In the genomic region with DNA sequence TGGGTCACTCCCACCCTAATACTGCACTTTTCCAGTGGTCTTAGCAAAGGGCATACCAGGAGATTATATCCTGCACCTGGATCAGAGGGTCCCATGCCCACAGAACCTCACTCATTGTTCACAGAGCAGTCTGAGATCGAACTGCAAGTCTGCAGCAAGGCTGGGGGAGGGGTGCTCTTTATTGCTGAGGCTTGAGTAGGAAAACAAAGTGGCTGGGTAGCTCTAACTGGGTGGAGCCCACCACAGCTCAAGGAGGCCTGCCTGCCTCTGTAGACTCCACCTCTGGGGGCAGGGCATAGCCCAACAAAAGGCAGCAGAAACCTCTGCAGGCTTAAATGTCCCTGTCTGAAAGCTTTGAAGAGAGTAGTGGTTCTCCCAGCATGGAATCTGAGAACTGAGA, we compare ENCODE assay signal across 7 cellular contexts.
DNase-seq lines count a peak whose midpoint lies in the region; ATAC-seq and TF ChIP-seq lines count a peak whose summit lies in the region.
"Not testable (repeated sequence)": the region's sequence is repeated elsewhere in the genome, so short reads cannot be mapped to it uniquely, and the experiment has no call there.

No MANE protein-coding gene starts in this region.

- H3K27ac Mint-ChIP-seq in CD4-positive, alpha-beta T cell; CD8-positive, alpha-beta T cell; activated CD8-positive, alpha-beta T cell treated with anti-CD3 and anti-CD28 coated beads for 36 hours; activated naive CD8-positive, alpha-beta T cell: not testable (repeated sequence)
- H3K27ac Mint-ChIP-seq in activated CD4-positive, alpha-beta T cell treated with anti-CD3 and anti-CD28 coated beads, Interleukin-2, amount 10 ng/mL, durations not matched to agents 7 days and 5 days, result peak overlapping the region; percentile 26
- H3K27ac Mint-ChIP-seq in naive thymus-derived CD8-positive, alpha-beta T cell, result peak overlapping the region in 8 of 10 donors; percentile 3 to 91 (median 58)

- intact Hi-C loops in CD4-positive, alpha-beta T cell (cut with DNase I, micrococcal nuclease); CD8-positive, alpha-beta T cell (cut with DNase I, micrococcal nuclease); activated CD8-positive, alpha-beta T cell treated with anti-CD3 and anti-CD28 coated beads for 36 hours (cut with micrococcal nuclease): not testable (repeated sequence)

- H3K4me3 Mint-ChIP-seq in CD4-positive, alpha-beta T cell, result peak overlapping the region; percentile 8
- H3K4me3 Mint-ChIP-seq in CD8-positive, alpha-beta T cell, result peak overlapping the region; percentile 52
- H3K4me3 Mint-ChIP-seq in activated CD4-positive, alpha-beta T cell treated with anti-CD3 and anti-CD28 coated beads, Interleukin-2, amount 10 ng/mL, durations not matched to agents 7 days and 5 days; activated CD8-positive, alpha-beta T cell treated with anti-CD3 and anti-CD28 coated beads for 36 hours: not testable (repeated sequence)
- peak overlapping the region; percentile 59 for H3K4me3 Mint-ChIP-seq in activated naive CD8-positive, alpha-beta T cell
- H3K4me3 Mint-ChIP-seq in naive thymus-derived CD8-positive, alpha-beta T cell, result peak overlapping the region in 9 of 10 donors; percentile 23 to 77 (median 67)

- ATAC-seq in CD4-positive, alpha-beta T cell (ENCODE audit: poor library complexity), result peak; percentile 52
- ATAC-seq in CD8-positive, alpha-beta T cell; activated CD8-positive, alpha-beta T cell treated with anti-CD3 and anti-CD28 coated beads for 36 hours: not testable (repeated sequence)
- ATAC-seq in naive thymus-derived CD8-positive, alpha-beta T cell, result peak; percentile 47 to 53

- peak in 6 of 10 experiments; percentile 2 to 15 (median 8) for DNase-seq in CD4-positive, alpha-beta T cell
- DNase-seq in CD8-positive, alpha-beta T cell, result peak in 3 of 7 experiments; percentile 8 to 59 (median 30)
- peak; percentile 11 for DNase-seq in activated CD4-positive, alpha-beta T cell treated with anti-CD3 and anti-CD28 coated beads, Interleukin-2, amount 10 ng/mL, durations not matched to agents 7 days and 5 days
- DNase-seq in activated CD8-positive, alpha-beta T cell treated with anti-CD3 and anti-CD28 coated beads for 36 hours, result peak; percentile 12
- DNase-seq in activated gamma-delta T cell treated with Interleukin-2 at 50 U/mL for 16 hours, result peak; percentile 9
- DNase-seq in naive thymus-derived CD8-positive, alpha-beta T cell, result peak in 7 of 10 donors; percentile 4 to 66 (median 36)

- not testable (repeated sequence) for H3K9me3 ChIP-seq in CD4-positive, alpha-beta T cell (ENCODE audit: control insufficient read depth, low read length); CD8-positive, alpha-beta T cell (ENCODE audit: low read length)

- not testable (repeated sequence) for H3K27me3 ChIP-seq in CD4-positive, alpha-beta T cell (ENCODE audit: control insufficient read depth, insufficient read depth, low read length); CD8-positive, alpha-beta T cell (ENCODE audit: insufficient read depth, low read length)

- POLR2A ChIA-PET in CD4-positive, alpha-beta T cell (lab: Charles Lee), result interaction anchor here (0.6 kb wide), 1 partner anchor 201 kb away, joined by 6 read pairs; no protein-coding TSS in a partner anchor
- POLR2A ChIA-PET in CD8-positive, alpha-beta T cell (lab: Charles Lee), result interaction anchor here (0.8 to 1.2 kb wide), 2 partner anchors 15 to 208 kb away, joined by 3 to 4 read pairs; a partner anchor contains a TSS
- POLR2A ChIA-PET in activated CD4-positive, alpha-beta T cell treated with anti-CD3 and anti-CD28 coated beads, Interleukin-2, amount 10 ng/mL, durations not matched to agents 7 days and 5 days (lab: Charles Lee); activated CD8-positive, alpha-beta T cell treated with anti-CD3 and anti-CD28 coated beads for 36 hours (lab: Charles Lee): not testable (repeated sequence)
- POLR2A ChIA-PET in naive thymus-derived CD8-positive, alpha-beta T cell (lab: Charles Lee), result interaction anchor here (0.9 kb wide), 1 partner anchor 208 kb away, joined by 3 read pairs; no protein-coding TSS in a partner anchor

- TF ChIP-seq CTCF in CD4-positive, alpha-beta T cell (IDR thresholded peaks at IDR 0.05); CD8-positive, alpha-beta T cell (IDR thresholded peaks at IDR 0.05); activated CD8-positive, alpha-beta T cell treated with anti-CD3 and anti-CD28 coated beads for 36 hours (IDR thresholded peaks at IDR 0.05): not testable (repeated sequence)

- not testable (repeated sequence) for H3K36me3 ChIP-seq in CD8-positive, alpha-beta T cell (ENCODE audit: insufficient read depth, low read length)

- H3K4me1 ChIP-seq in CD8-positive, alpha-beta T cell (ENCODE audit: insufficient read depth, low read length), result peaks cover 16% of the 10 kb centered on the region

- H3K9me3 Mint-ChIP-seq in CD4-positive, alpha-beta T cell; CD8-positive, alpha-beta T cell; activated CD8-positive, alpha-beta T cell treated with anti-CD3 and anti-CD28 coated beads for 36 hours; activated naive CD8-positive, alpha-beta T cell (ENCODE audit: low read depth): not testable (repeated sequence)
- H3K9me3 Mint-ChIP-seq in activated CD4-positive, alpha-beta T cell treated with anti-CD3 and anti-CD28 coated beads, Interleukin-2, amount 10 ng/mL, durations not matched to agents 7 days and 5 days, result peaks cover 12% of the 10 kb centered on the region
- H3K9me3 Mint-ChIP-seq in naive thymus-derived CD8-positive, alpha-beta T cell, result peaks cover 0 to 21% (median 12%) of the 10 kb centered on the region in 9 donors

- CTCF ChIA-PET in CD4-positive, alpha-beta T cell (lab: Charles Lee); activated CD4-positive, alpha-beta T cell treated with anti-CD3 and anti-CD28 coated beads, Interleukin-2, amount 10 ng/mL, durations not matched to agents 7 days and 5 days (lab: Charles Lee): not testable (repeated sequence)
- CTCF ChIA-PET in CD8-positive, alpha-beta T cell (lab: Charles Lee), result interaction anchor here (0.9 kb wide), 1 partner anchor 28 kb away, joined by 3 read pairs; no protein-coding TSS in a partner anchor
- CTCF ChIA-PET in activated CD8-positive, alpha-beta T cell treated with anti-CD3 and anti-CD28 coated beads for 36 hours (lab: Charles Lee), result interaction anchor here (1.4 kb wide), 1 partner anchor 27 kb away, joined by 3 read pairs; no protein-coding TSS in a partner anchor

- peaks cover 32% of the 10 kb centered on the region for H3K27me3 Mint-ChIP-seq in CD4-positive, alpha-beta T cell
- H3K27me3 Mint-ChIP-seq in CD8-positive, alpha-beta T cell (ENCODE audit: low read depth); activated CD8-positive, alpha-beta T cell treated with anti-CD3 and anti-CD28 coated beads for 36 hours; activated naive CD8-positive, alpha-beta T cell; naive thymus-derived CD8-positive, alpha-beta T cell: not testable (repeated sequence)
- peaks cover 15% of the 10 kb centered on the region for H3K27me3 Mint-ChIP-seq in activated CD4-positive, alpha-beta T cell treated with anti-CD3 and anti-CD28 coated beads, Interleukin-2, amount 10 ng/mL, durations not matched to agents 7 days and 5 days

- not testable (repeated sequence) for H3K36me3 Mint-ChIP-seq in CD4-positive, alpha-beta T cell (ENCODE audit: low read depth); CD8-positive, alpha-beta T cell; activated CD4-positive, alpha-beta T cell treated with anti-CD3 and anti-CD28 coated beads, Interleukin-2, amount 10 ng/mL, durations not matched to agents 7 days and 5 days (ENCODE audit: low read depth); activated CD8-positive, alpha-beta T cell treated with anti-CD3 and anti-CD28 coated beads for 36 hours (ENCODE audit: low read depth); activated naive CD8-positive, alpha-beta T cell
- H3K36me3 Mint-ChIP-seq in naive thymus-derived CD8-positive, alpha-beta T cell, result peaks cover 0 to 11% (median 9%) of the 10 kb centered on the region in 3 donors

- not testable (repeated sequence) for H3K4me3 ChIP-seq in CD8-positive, alpha-beta T cell (ENCODE audit: low read depth, low read length)

- H3K4me1 Mint-ChIP-seq in CD4-positive, alpha-beta T cell (ENCODE audit: low read depth), result peaks cover 46% of the 10 kb centered on the region
- peaks cover 34% of the 10 kb centered on the region for H3K4me1 Mint-ChIP-seq in CD8-positive, alpha-beta T cell (ENCODE audit: low read depth)
- peaks cover 18% of the 10 kb centered on the region for H3K4me1 Mint-ChIP-seq in activated CD4-positive, alpha-beta T cell treated with anti-CD3 and anti-CD28 coated beads, Interleukin-2, amount 10 ng/mL, durations not matched to agents 7 days and 5 days
- peaks cover 15% of the 10 kb centered on the region for H3K4me1 Mint-ChIP-seq in activated CD8-positive, alpha-beta T cell treated with anti-CD3 and anti-CD28 coated beads for 36 hours (ENCODE audit: low read depth)
- H3K4me1 Mint-ChIP-seq in activated naive CD8-positive, alpha-beta T cell (ENCODE audit: low read depth), result peaks cover 46% of the 10 kb centered on the region
- peaks cover 18 to 54% (median 38%) of the 10 kb centered on the region in 4 donors for H3K4me1 Mint-ChIP-seq in naive thymus-derived CD8-positive, alpha-beta T cell

- not testable (repeated sequence) for H3K27ac ChIP-seq in CD4-positive, alpha-beta T cell (ENCODE audit: low read depth, low read length); CD8-positive, alpha-beta T cell (ENCODE audit: low read depth, low read length)
